In the genomic region with DNA sequence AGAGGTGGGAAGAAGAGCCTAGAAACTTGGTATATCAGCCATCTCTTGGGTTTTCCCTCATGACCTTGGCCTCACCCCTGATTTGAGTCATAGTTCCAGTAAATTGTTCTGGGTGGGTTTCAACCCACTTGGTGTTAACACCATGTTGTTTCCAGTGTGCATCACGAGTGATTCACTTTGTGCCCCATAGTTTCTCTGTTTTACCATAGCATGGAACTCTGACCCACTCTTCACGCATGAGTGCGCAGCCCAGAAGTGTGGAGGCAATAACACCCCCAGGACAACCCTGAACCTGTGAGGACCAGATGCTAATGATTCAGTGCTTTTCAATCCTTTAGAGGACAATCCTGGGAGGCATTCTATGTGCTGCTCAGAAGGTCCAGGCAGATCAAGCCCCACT, we compare ENCODE assay signal across 11 cellular contexts. TPM values are rescaled to one million over a fixed set of nuclear protein-coding genes. Genes with fewer than 3 reads are reported as not detected.
"Had no signal": no experiment of that assay in that cellular context is flagged by ENCODE, and none has a peak within 500 bp of the region (broad histone marks: within the 10 kb centered on the region; RNA-seq: fewer than 3 reads in every experiment).

No MANE protein-coding gene starts in this region.

RNA-seq across cellular contexts. Expression of gene ACSM2B, which starts 21.5 kb away (rescaled TPM):
- total RNA-seq: activated CD4-positive, alpha-beta memory T cell treated with anti-CD3 and anti-CD28 coated beads for 36 hours; activated CD4-positive, alpha-beta T cell treated with anti-CD3 and anti-CD28 coated beads for 36 hours; activated CD4-positive, alpha-beta T cell treated with anti-CD3 and anti-CD28 coated beads, Interleukin-2, amount 10 ng/mL, durations not matched to agents 24 days and 14 days; activated CD8-positive, alpha-beta memory T cell treated with anti-CD3 and anti-CD28 coated beads for 36 hours; activated CD8-positive, alpha-beta T cell treated with anti-CD3 and anti-CD28 coated beads for 36 hours; activated naive CD8-positive, alpha-beta T cell treated with anti-CD3 and anti-CD28 coated beads, Interleukin-2, amount 10 ng/mL, durations not matched to agents 7 days and 5 days; activated T-helper 1 cell treated with anti-CD3 and anti-CD28 coated beads, Interleukin-12 subunit alpha, Interleukin-12 subunit beta, Interleukin-2, Interleukin-4 antibody, amounts not matched to agents 30 ng/mL and 10 ng/mL and 1 ng/mL, durations not matched to agents 14 hours and 24 hours and 36 hours; activated T-helper 17 cell treated with anti-CD3 and anti-CD28 coated beads, Interleukin-2, amount 50 U/mL, for 72 hours; ascending aorta; cardiac septum; cerebellum had no signal
